9 cellular contexts compared by ENCODE assay signal in genomic region chr1:146036241-146036989, GRCh38. TPM values are rescaled to one million over a fixed set of nuclear protein-coding genes. Genes with fewer than 3 reads are reported as not detected.
DNase-seq lines count a peak whose midpoint lies in the region; ATAC-seq and TF ChIP-seq lines count a peak whose summit lies in the region.
"Had no signal": no experiment of that assay in that cellular context is flagged by ENCODE, and none has a peak within 500 bp of the region (broad histone marks: within the 10 kb centered on the region; RNA-seq: fewer than 3 reads in every experiment).

No MANE protein-coding gene starts in this region.

- peak overlapping the region; percentile 95 for H3K27ac Mint-ChIP-seq in endothelial cell (ENCODE audit: unreplicated experiment)

- peak overlapping the region; percentile 57 to 62 for H3K4me3 ChIP-seq in right atrium auricular region

- H3K36me3 ChIP-seq in right atrium auricular region = no peaks in the 10 kb centered on the region

- no peak for ATAC-seq in left cardiac atrium
- ATAC-seq in GM21825 (IDR thresholded peaks at IDR 0.05; ENCODE audit: unreplicated experiment) = no peak

- H3K27me3 Mint-ChIP-seq in endothelial cell (ENCODE audit: unreplicated experiment) = peaks cover 36% of the 10 kb centered on the region

- peak overlapping the region; percentile 98 for H3K4me3 Mint-ChIP-seq in endothelial cell (ENCODE audit: unreplicated experiment)

- H3K27me3 ChIP-seq in right atrium auricular region = no peaks in the 10 kb centered on the region

- no peaks in the 10 kb centered on the region for H3K9me3 ChIP-seq in right atrium auricular region

- peaks cover 21% of the 10 kb centered on the region for H3K4me1 Mint-ChIP-seq in endothelial cell (ENCODE audit: unreplicated experiment)

- H3K27ac ChIP-seq in right atrium auricular region = peak overlapping the region; percentile 87 to 97

- DNase-seq in right atrium auricular region (ENCODE audit: low spot score) (no peak), left cardiac atrium (no peak), RKO (ENCODE audit: low spot score) (peak; percentile 82), endothelial cell (ENCODE audit: low spot score) (no peak), pons (ENCODE audit: low spot score) (peak; percentile 52), hippocampal formation (lab: John Stamatoyannopoulos, UW) (no peak), SK-N-DZ (ENCODE audit: low spot score) (no peak)

- no peaks in the 10 kb centered on the region for H3K9me3 Mint-ChIP-seq in endothelial cell (ENCODE audit: unreplicated experiment)

- intact Hi-C loops in left cardiac atrium (cut with DNase I) = no loop called here

- TF ChIP-seq CTCF in right atrium auricular region (IDR thresholded peaks at IDR 0.05) (no peak), endothelial cell (IDR thresholded peaks at IDR 0.05; ENCODE audit: unreplicated experiment) (no peak)

- H3K36me3 Mint-ChIP-seq in endothelial cell (ENCODE audit: low read depth, unreplicated experiment) = peaks cover 13% of the 10 kb centered on the region

- peaks cover 0 to 4% of the 10 kb centered on the region in 2 donors for H3K4me1 ChIP-seq in right atrium auricular region

RNA-seq across cellular contexts. Expression of gene HJV, which starts 14.9 kb away (rescaled TPM):
- total RNA-seq in right atrium auricular region (100 to 1,000 TPM in 1 of 2 donors, 10 to 100 TPM in 1; 73.3 to 153 TPM), left cardiac atrium (10 to 100 TPM; 64.5 to 96.1 TPM), endothelial cell (ENCODE audit: unreplicated experiment) (not detected)
- polyA plus RNA-seq in SK-N-DZ (2014; cell fraction: cytosol; rRNA removed) = not detected in 2 replicates
- polyA plus RNA-seq in SK-N-DZ (2014; cell fraction: nucleus; rRNA removed) = not detected in 2 replicates
- total RNA-seq: lung had no signal
- polyA plus RNA-seq: lung had no signal

RNA-seq across cellular contexts. Expression of gene TXNIP, which starts 40.0 kb away (rescaled TPM):
- total RNA-seq in right atrium auricular region (1,000 to 10,000 TPM in 1 of 2 donors, 100 to 1,000 TPM in 1; 898 to 1,186 TPM), left cardiac atrium (100 to 1,000 TPM; 602 to 909 TPM), endothelial cell (ENCODE audit: unreplicated experiment) (107 TPM)
- 124 and 144 TPM in 2 replicates for polyA plus RNA-seq in SK-N-DZ (2014; cell fraction: cytosol; rRNA removed)
- polyA plus RNA-seq in SK-N-DZ (2014; cell fraction: nucleus; rRNA removed) = 185 and 202 TPM in 2 replicates

Comparison
In these comparisons a context has a peak if more than half of its experiments do, and no peak if none do; other contexts are left out.
1. DNase-seq: peak in RKO (single experiment) and pons (single experiment); none in right atrium auricular region (single experiment), left cardiac atrium (single experiment), endothelial cell (single experiment), hippocampal formation (0 of 2) and SK-N-DZ (single experiment).
2. RNA of gene HJV, which starts 14.9 kb away (total RNA-seq): 73.3 to 153 TPM in right atrium auricular region and 64.5 to 96.1 TPM in left cardiac atrium; not detected in endothelial cell (single experiment); every median in the first group is over 10 times any median in the second.